ENCODE assay signal across 22 cellular contexts in genomic region chr16:72962347-72962746, GRCh38.
"Had no signal": no experiment of that assay in that cellular context is flagged by ENCODE, and none has a peak within 500 bp of the region (broad histone marks: within the 10 kb centered on the region; RNA-seq: fewer than 3 reads in every experiment).

No MANE protein-coding gene starts in this region.

- H3K9ac ChIP-seq: SK-N-SH had no signal

- DNase-seq: KBM-7, MV-4-11, NCI-H1048, NCI-H1105, NCI-H1417, NCI-H1436 treated with DMSO at 0.1 percent for 48 hours, NCI-H1694, NCI-H187 treated with DMSO at 0.1 percent for 48 hours, NCI-H2081, NCI-H2171, NCI-H226, NCI-H446, NCI-H510A, NCI-H524 treated with DMSO at 0.1 percent for 48 hours, NCI-H69, NCI-H774, RPMI8226, SHP77, SK-N-SH, SW 1271, T-helper 1 cell had no signal

- H3K9me3 ChIP-seq: SK-N-SH had no signal

- H3K4me2 ChIP-seq: SK-N-SH had no signal

- H3K27ac ChIP-seq: HL-60 had no signal
